ENCODE assay signal across 9 cellular contexts in genomic region chr5:128498844-128499455, GRCh38.
A peak's percentile ranks its signal among the peaks of the same experiment; 100 is the strongest.
DNase-seq lines count a peak whose midpoint lies in the region; ATAC-seq lines count a peak whose summit lies in the region.
"Had no signal": no experiment of that assay in that cellular context is flagged by ENCODE, and none has a peak within 500 bp of the region (broad histone marks: within the 10 kb centered on the region; RNA-seq: fewer than 3 reads in every experiment).

No MANE protein-coding gene starts in this region.

- H3K9me3 ChIP-seq in adipocyte (ENCODE audit: control insufficient read depth, low read length), result no peaks in the 10 kb centered on the region
- H3K9me3 ChIP-seq: neutrophil had no signal

- peaks cover 41% of the 10 kb centered on the region for H3K36me3 ChIP-seq in adipocyte (ENCODE audit: control insufficient read depth, insufficient read depth, low read length, severe bottlenecking)
- H3K36me3 ChIP-seq: neutrophil had no signal

- ATAC-seq in HG03108 (IDR thresholded peaks at IDR 0.05; ENCODE audit: unreplicated experiment), result no peak

- H3K4me1 ChIP-seq in adipocyte (ENCODE audit: control insufficient read depth, insufficient read depth, low read length), result peaks cover 17% of the 10 kb centered on the region

- H3K4me3 ChIP-seq in adipocyte (ENCODE audit: low read length), result no peak overlapping the region

- no peaks in the 10 kb centered on the region for H3K27me3 ChIP-seq in adipocyte (replicated peaks; ENCODE audit: control insufficient read depth, insufficient read depth, low read length)
- H3K27me3 ChIP-seq: neutrophil had no signal

- DNase-seq in DMS114 treated with DMSO at 0.1 percent for 48 hours (lab: John Stamatoyannopoulos, UW; ENCODE audit: unreplicated experiment), result peak; percentile 27
- DNase-seq in HS-5 (ENCODE audit: low read depth), result peak; percentile 14
- peak; percentile 73 for DNase-seq in adipocyte (ENCODE audit: low read depth)
- DNase-seq in kidney glomerular epithelial cell (lab: John Stamatoyannopoulos, UW), result peak; percentile 24
- DNase-seq in UCSD-AML1 (lab: John Stamatoyannopoulos, UW; ENCODE audit: unreplicated experiment), result no peak
- DNase-seq in putamen (ENCODE audit: low spot score), result no peak
- no peak for DNase-seq in activated gamma-delta T cell (lab: John Stamatoyannopoulos, UW)

- no peak overlapping the region for H3K9ac ChIP-seq in adipocyte (ENCODE audit: low read length)

Comparison
In these comparisons a context has a peak if more than half of its experiments do, and no peak if none do; other contexts are left out.
1. DNase-seq: peak in DMS114 treated with DMSO at 0.1 percent for 48 hours (single experiment), HS-5 (single experiment), adipocyte (single experiment) and kidney glomerular epithelial cell (single experiment); none in UCSD-AML1 (single experiment), putamen (single experiment) and activated gamma-delta T cell (single experiment).